23 cellular contexts compared by ENCODE assay signal in genomic region chr9:121424024-121424432, GRCh38. TPM values are rescaled to one million over a fixed set of nuclear protein-coding genes. Genes with fewer than 3 reads are reported as not detected.
DNase-seq lines count a peak whose midpoint lies in the region; ATAC-seq, FAIRE-seq and TF ChIP-seq lines count a peak whose summit lies in the region.
"Had no signal": no experiment of that assay in that cellular context is flagged by ENCODE, and none has a peak within 500 bp of the region (broad histone marks: within the 10 kb centered on the region; RNA-seq: fewer than 3 reads in every experiment).

No MANE protein-coding gene starts in this region.

- H3K9me1 ChIP-seq in K562 (ENCODE audit: control insufficient read depth, insufficient read depth, low read length), result no peaks in the 10 kb centered on the region

- TF ChIP-seq CTCF in K562 (IDR thresholded peaks at IDR 0.05 in 2 of 3, conservative IDR thresholded peaks at IDR 0.05 in 1 of 3; ENCODE audit: insufficient read depth in 2 of 3, low read depth in 1 of 3, low read length in 3 of 3) (no peak), HepG2 (CRISPR knock-in tag; IDR thresholded peaks at IDR 0.05) (no peak), hepatocyte (IDR thresholded peaks at IDR 0.05; ENCODE audit: poor library complexity) (no peak)

- DNase-seq in H54 (ENCODE audit: insufficient read length, low spot score) (no peak), K562 (ENCODE audit: extremely low read depth in 1 of 4, low spot score in 3 of 4) (no peak), HepG2 (ENCODE audit: low spot score) (peak; percentile 84), mucosa of gallbladder (ENCODE audit: low spot score) (no peak), hepatocyte (ENCODE audit: low spot score) (no peak)
- DNase-seq: 8988T; ACHN; AML-193; BE2C; CD4-positive, alpha-beta T cell; CD8-positive, alpha-beta memory T cell; DMS 273 treated with DMSO at 0.1 percent for 48 hours; DMS79; EL; GF-D8 had no signal

- FAIRE-seq in H54 (lab: Jason Lieb, UNC) (peak; percentile 57), K562 (lab: Jason Lieb, UNC) (no peak), HepG2 (lab: Jason Lieb, UNC) (no peak)
- FAIRE-seq: A549, D721Med, GM12891, GM18507 had no signal

- WGBS in K562 (ENCODE audit: insufficient coverage, low coverage, missing lambda C conversion rate), result 7% methylated on average over 1 of the region's 1 CpG
- WGBS in HepG2 (ENCODE audit: low lambda C conversion rate), result 0% methylated on average over 1 of the region's 1 CpG
- WGBS in hepatocyte (ENCODE audit: low lambda C conversion rate, missing lambda C conversion rate), result 50% methylated on average over 1 of the region's 1 CpG

- no peaks in the 10 kb centered on the region for H3K9me2 ChIP-seq in hepatocyte (replicated peaks; ENCODE audit: insufficient read depth)

- H4K20me1 ChIP-seq in K562 (replicated peaks; ENCODE audit: control insufficient read depth, insufficient read depth, low read length), result no peaks in the 10 kb centered on the region
- no peaks in the 10 kb centered on the region for H4K20me1 ChIP-seq in HepG2 (ENCODE audit: insufficient read depth, low read length)
- H4K20me1 ChIP-seq in hepatocyte (ENCODE audit: insufficient read depth, poor library complexity, severe bottlenecking), result no peaks in the 10 kb centered on the region
- H4K20me1 ChIP-seq: BLaER1 treated with 17β-estradiol and CSF1 and Interleukin-3, amounts not matched to agents 10 nM and 100 nM had no signal

- H3K4me1 ChIP-seq in K562 (replicated peaks in 1 of 2; ENCODE audit: control insufficient read depth in 2 of 2, insufficient read depth in 2 of 2, low read length in 2 of 2) (no peaks in the 10 kb centered on the region), HepG2 (ENCODE audit: insufficient read depth, low read length) (peaks cover 35% of the 10 kb centered on the region), hepatocyte (ENCODE audit: insufficient read depth) (no peaks in the 10 kb centered on the region)
- H3K4me1 ChIP-seq: A549, BE2C had no signal

- in situ Hi-C loops in K562 (cut with MboI) (no loop called here), HepG2 (cut with HindIII; ENCODE audit: extremely low pct_ligation_motif_present, low pct_unique_long_range_greater_than_20kb) (no loop called here)

- H3K27me3 ChIP-seq in K562 (ENCODE audit: control insufficient read depth in 2 of 2, insufficient read depth in 2 of 2, low read length in 2 of 2) (no peaks in the 10 kb centered on the region), HepG2 (ENCODE audit: control insufficient read depth in 1 of 2, insufficient read depth in 2 of 2, low read length in 2 of 2) (peaks cover 0 to 12% of the 10 kb centered on the region in 2 experiments; a peak in 1 of 5 replicates), hepatocyte (no peaks in the 10 kb centered on the region)
- H3K27me3 ChIP-seq: BLaER1 treated with 17β-estradiol and CSF1 and Interleukin-3, amounts not matched to agents 10 nM and 100 nM had no signal

- intact Hi-C loops in K562 (cut with micrococcal nuclease) (no loop called here), HepG2 (cut with micrococcal nuclease; ENCODE audit: unreplicated experiment) (no loop called here)

- no peak for TF ChIP-seq EP300 in K562 (IDR thresholded peaks at IDR 0.05; ENCODE audit: low read length)
- peak in 1 of 2 experiments; percentile 90; a peak in 2 of 4 replicates for TF ChIP-seq EP300 in HepG2 (IDR thresholded peaks at IDR 0.05; ENCODE audit: low read depth in 2 of 2, low read length in 2 of 2)
- peak; percentile 84 for TF ChIP-seq EP300 in HepG2 (CRISPR knock-in tag; IDR thresholded peaks at IDR 0.05; ENCODE audit: borderline replicate concordance)

- H3K9me3 ChIP-seq in K562 (replicated peaks; ENCODE audit: control insufficient read depth, insufficient read depth, low read depth, low read length) (no peaks in the 10 kb centered on the region), HepG2 (ENCODE audit: low read length) (peaks cover 4% of the 10 kb centered on the region; the same call in 1 of the 2 replicates), hepatocyte (ENCODE audit: low read depth) (no peaks in the 10 kb centered on the region)
- H3K9me3 ChIP-seq: BE2C had no signal

- TF ChIP-seq RAD21 in K562 (CRISPR knock-in tag; conservative IDR thresholded peaks at IDR 0.05 in 1 of 2, IDR thresholded peaks at IDR 0.05 in 1 of 2) (no peak), HepG2 (CRISPR knock-in tag; IDR thresholded peaks at IDR 0.05) (no peak)

- no peak for TF ChIP-seq POLR2A in H54 (IDR thresholded peaks at IDR 0.05; ENCODE audit: low read depth, low read length)
- TF ChIP-seq POLR2A in K562 (conservative IDR thresholded peaks at IDR 0.05), result no peak
- no peak for TF ChIP-seq POLR2A in HepG2 (IDR thresholded peaks at IDR 0.05; ENCODE audit: insufficient read depth in 1 of 2, low read depth in 2 of 2, low read length in 2 of 2)

- H3K4me3 ChIP-seq in K562 (no peak overlapping the region), HepG2 (replicated peaks in 1 of 3; ENCODE audit: insufficient read depth in 1 of 3, low read depth in 2 of 3, low read length in 3 of 3) (no peak overlapping the region; a peak in 1 of 6 replicates), hepatocyte (no peak overlapping the region)
- H3K4me3 ChIP-seq: A549; BLaER1 treated with 17β-estradiol and CSF1 and Interleukin-3, amounts not matched to agents 10 nM and 100 nM; GM23338; HAP-1 had no signal

- H3K79me2 ChIP-seq in K562 (ENCODE audit: control insufficient read depth, insufficient read depth, low read length) (no peaks in the 10 kb centered on the region), HepG2 (ENCODE audit: insufficient read depth, low read length) (no peaks in the 10 kb centered on the region), hepatocyte (no peaks in the 10 kb centered on the region)

- POLR2A ChIA-PET in K562 (lab: Yijun Ruan, JAX), result no interaction called here
- POLR2A ChIA-PET in HepG2 (lab: Yijun Ruan, JAX), result no interaction called here

- BruUV-seq in K562 (replicated peaks; lab: Mats Ljungman, UMichigan) (no TSS peak), HepG2 (replicated peaks; lab: Mats Ljungman, UMichigan) (no TSS peak)

- ATAC-seq in K562 (no peak), HepG2 (peak; percentile 93), HG02763 (IDR thresholded peaks at IDR 0.05; ENCODE audit: unreplicated experiment) (no peak)
- ATAC-seq: A549, GM23338 had no signal

- no peaks in the 10 kb centered on the region for H3K36me3 ChIP-seq in K562 (ENCODE audit: control insufficient read depth, insufficient read depth, low read length)
- H3K36me3 ChIP-seq in HepG2 (replicated peaks in 1 of 2; ENCODE audit: control insufficient read depth in 1 of 2, insufficient read depth in 2 of 2, low read length in 2 of 2), result no peaks in the 10 kb centered on the region
- no peaks in the 10 kb centered on the region for H3K36me3 ChIP-seq in hepatocyte (replicated peaks; ENCODE audit: insufficient read depth, low read depth)
- H3K36me3 ChIP-seq: BE2C; BLaER1 treated with 17β-estradiol and CSF1 and Interleukin-3, amounts not matched to agents 10 nM and 100 nM; HAP-1 had no signal

- CTCF ChIA-PET in K562 (lab: Yijun Ruan, JAX; ENCODE audit: low intra/inter-chr PET ratio), result no interaction called here
- CTCF ChIA-PET in HepG2 (lab: Yijun Ruan, JAX; ENCODE audit: low intra/inter-chr PET ratio, low total read pairs), result no interaction called here

- H3K27ac ChIP-seq in K562 (ENCODE audit: extremely low read depth, low read depth, low read length) (no peak overlapping the region), HepG2 (ENCODE audit: extremely low read length, insufficient read depth, low read length) (peak overlapping the region; percentile 30), hepatocyte (no peak overlapping the region)
- H3K27ac ChIP-seq: A549; BLaER1 treated with 17β-estradiol and CSF1 and Interleukin-3, amounts not matched to agents 10 nM and 100 nM had no signal

- H3K9ac ChIP-seq in K562 (ENCODE audit: insufficient read depth in 1 of 2, low read depth in 2 of 2, low read length in 2 of 2) (no peak overlapping the region), HepG2 (ENCODE audit: insufficient read depth, low read depth, low read length) (no peak overlapping the region)
- H3K9ac ChIP-seq: BLaER1 treated with 17β-estradiol and CSF1 and Interleukin-3, amounts not matched to agents 10 nM and 100 nM had no signal

- H3K4me2 ChIP-seq in K562 (ENCODE audit: insufficient read depth, low read length), result no peak overlapping the region
- peak overlapping the region; percentile 40 for H3K4me2 ChIP-seq in HepG2 (ENCODE audit: low read depth, low read length)
- H3K4me2 ChIP-seq in hepatocyte, result no peak overlapping the region
- H3K4me2 ChIP-seq: A549; BLaER1 treated with 17β-estradiol and CSF1 and Interleukin-3, amounts not matched to agents 10 nM and 100 nM; GM23338 had no signal

- H2AFZ ChIP-seq in K562 (ENCODE audit: low read depth, low read length) (no peak overlapping the region), HepG2 (ENCODE audit: low read length) (no peak overlapping the region), hepatocyte (no peak overlapping the region)
- H2AFZ ChIP-seq: GM23338 had no signal

RNA-seq across cellular contexts. Expression of gene STOM, which starts 54.0 kb away (rescaled TPM):
- total RNA-seq in K562 (2011; cell fraction: chromatin; rRNA removed; ENCODE audit: low replicate concordance), result 57.6 and 69.2 TPM in 2 replicates
- total RNA-seq in K562 (2011; cell fraction: nucleolus; rRNA removed), result 86.6 and 95.4 TPM in 2 replicates
- 109 and 133 TPM in 2 replicates for total RNA-seq in K562 (2011; cell fraction: nucleoplasm; rRNA removed)
- total RNA-seq in K562 (2014; rRNA removed) (23.2 and 34.7 TPM in 2 replicates), K562 (2014; rRNA removed; fragmentation: Illumina TruSeq; extraction: Trizol) (43.9 and 52.4 TPM in 2 replicates), K562 (2015; rRNA removed; fragmentation: Illumina TruSeq; extraction: Trizol) (54.4 and 58.1 TPM in 2 replicates), K562 (2021) (56.7 and 56.9 TPM in 2 replicates), HepG2 (2016; rRNA removed; fragmentation: Illumina TruSeq; extraction: Trizol) (26.0 and 43.6 TPM in 2 replicates), mucosa of gallbladder (259 TPM), hepatocyte (130 and 156 TPM in 2 replicates)
- polyA plus RNA-seq in K562 (2011; rRNA removed) (62.6 and 140 TPM in 2 replicates), K562 (2014; fragmentation: Illumina TruSeq; extraction: Trizol) (46.9 and 49.4 TPM in 2 replicates), K562 (2014; fragmentation: Nextera tagmentation; extraction: Ambion mirVana) (10 to 100 TPM; 24.6 to 35.8 TPM), K562 (2014; rRNA removed) (33.5 and 43.0 TPM in 2 replicates), HepG2 (2011; rRNA removed) (165 and 166 TPM in 2 replicates), hepatocyte (85.5 and 93.7 TPM in 2 replicates)
- polyA plus RNA-seq in K562 (2011; cell fraction: cytosol; rRNA removed), result 46.5 and 61.5 TPM in 2 replicates
- 15.3 and 22.4 TPM in 2 replicates for polyA plus RNA-seq in K562 (2011; cell fraction: nucleus; rRNA removed)
- 27.0 and 42.0 TPM in 2 replicates for polyA plus RNA-seq in K562 (2012)
- 40.2 and 82.5 TPM in 2 replicates for polyA minus RNA-seq in K562 (2011; rRNA and poly(A)+ RNA removed)
- 37.9 and 62.8 TPM in 2 replicates for polyA minus RNA-seq in K562 (2011; cell fraction: cytosol; rRNA and poly(A)+ RNA removed)
- polyA minus RNA-seq in K562 (2011; cell fraction: nucleus; rRNA and poly(A)+ RNA removed), result 11.0 and 11.8 TPM in 2 replicates
- total RNA-seq in HepG2 (2016; cell fraction: cytosol; rRNA removed; fragmentation: Illumina TruSeq; extraction: Trizol; ENCODE audit: low read depth), result 3.9 and 6.1 TPM in 2 replicates
- 25.0 and 46.7 TPM in 2 replicates for total RNA-seq in HepG2 (2016; cell fraction: insoluble cytoplasmic fraction; rRNA removed; fragmentation: Illumina TruSeq; extraction: Trizol)
- total RNA-seq in HepG2 (2016; cell fraction: membrane; rRNA removed; fragmentation: Illumina TruSeq; extraction: Trizol), result 13.4 and 15.9 TPM in 2 replicates
- 41.3 and 43.8 TPM in 2 replicates for total RNA-seq in HepG2 (2016; cell fraction: nucleus; rRNA removed; fragmentation: Illumina TruSeq; extraction: Trizol)
- polyA plus RNA-seq in HepG2 (2011; cell fraction: cytosol; rRNA removed), result 92.7 and 157 TPM in 2 replicates
- 23.0 and 39.1 TPM in 2 replicates for polyA plus RNA-seq in HepG2 (2011; cell fraction: nucleus; rRNA removed)
- polyA plus RNA-seq in HepG2 (2012), result 133 and 173 TPM in 2 replicates
- 3.2 and 4.0 TPM in 2 replicates for polyA plus RNA-seq in HepG2 (2016; cell fraction: cytosol; fragmentation: Illumina TruSeq; extraction: Trizol; ENCODE audit: low read depth)
- polyA plus RNA-seq in HepG2 (2016; cell fraction: insoluble cytoplasmic fraction; fragmentation: Illumina TruSeq; extraction: Trizol; ENCODE audit: low read depth), result 31.1 and 33.2 TPM in 2 replicates
- polyA plus RNA-seq in HepG2 (2016; cell fraction: membrane; fragmentation: Illumina TruSeq; extraction: Trizol; ENCODE audit: low read depth), result 7.2 and 8.6 TPM in 2 replicates
- 64.0 and 71.6 TPM in 2 replicates for polyA plus RNA-seq in HepG2 (2016; cell fraction: nucleus; fragmentation: Illumina TruSeq; extraction: Trizol; ENCODE audit: insufficient read depth, low read depth)
- 94.3 and 94.7 TPM in 2 replicates for polyA minus RNA-seq in HepG2 (2011; rRNA and poly(A)+ RNA removed; ENCODE audit: low replicate concordance)
- 96.8 and 115 TPM in 2 replicates for polyA minus RNA-seq in HepG2 (2011; cell fraction: cytosol; rRNA and poly(A)+ RNA removed)
- polyA minus RNA-seq in HepG2 (2011; cell fraction: nucleus; rRNA and poly(A)+ RNA removed), result 47.3 and 69.9 TPM in 2 replicates
